In the genomic region with DNA sequence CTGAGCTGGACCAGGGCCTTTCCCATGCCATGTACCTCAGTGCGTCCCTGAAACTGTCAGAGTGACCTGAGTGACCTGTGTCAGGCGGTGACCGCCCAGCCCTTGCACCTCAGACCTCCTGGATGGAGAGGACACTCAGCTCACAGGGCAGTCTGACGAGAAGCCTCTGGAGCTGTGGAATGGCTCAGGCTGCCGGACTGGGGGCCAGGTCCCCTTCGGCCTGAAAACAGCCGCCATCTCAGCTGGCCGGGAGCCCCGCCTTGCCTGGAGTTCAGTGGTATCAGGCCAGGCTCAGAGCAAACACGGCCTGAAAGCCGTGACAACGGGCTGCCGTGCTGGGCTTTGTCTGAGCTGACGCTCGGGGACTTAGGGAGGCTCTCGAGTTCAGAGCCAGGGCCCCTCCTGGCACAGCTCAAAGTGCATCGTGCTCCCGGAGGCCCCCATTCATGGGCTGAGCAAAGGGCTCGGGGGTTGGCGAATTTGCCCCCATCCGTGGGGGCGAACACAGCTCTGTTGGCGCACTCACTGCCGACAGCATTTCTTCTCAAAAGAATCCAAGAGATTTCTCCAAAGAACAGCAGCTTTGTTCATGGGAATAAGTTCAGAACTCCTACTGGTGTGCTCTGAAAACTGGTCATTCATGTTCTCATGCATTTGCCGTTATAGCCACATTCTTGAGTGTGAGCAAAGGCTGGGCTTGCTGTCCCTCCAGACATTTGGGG, we compare ENCODE assay signal across 25 cellular contexts. TPM values are rescaled to one million over a fixed set of nuclear protein-coding genes. Genes with fewer than 3 reads are reported as not detected.
A peak's percentile ranks its signal among the peaks of the same experiment; 100 is the strongest.
DNase-seq lines count a peak whose midpoint lies in the region; ATAC-seq and TF ChIP-seq lines count a peak whose summit lies in the region.
"Had no signal": no experiment of that assay in that cellular context is flagged by ENCODE, and none has a peak within 500 bp of the region (broad histone marks: within the 10 kb centered on the region; RNA-seq: fewer than 3 reads in every experiment).

No MANE protein-coding gene starts in this region.

- no peak overlapping the region for H3K27ac Mint-ChIP-seq in CD14-positive monocyte
- H3K27ac Mint-ChIP-seq: CD4-positive, alpha-beta T cell; nephron progenitor cell had no signal

- peaks cover 66% of the 10 kb centered on the region for H3K27me3 ChIP-seq in BLaER1
- peaks cover 40% of the 10 kb centered on the region for H3K27me3 ChIP-seq in neuron (ENCODE audit: insufficient read depth, low read length)
- H3K27me3 ChIP-seq: testis had no signal

- H3K9ac ChIP-seq in BLaER1: no peak overlapping the region
- H3K9ac ChIP-seq: parathyroid adenoma had no signal

- H3K36me3 Mint-ChIP-seq in CD14-positive monocyte: no peaks in the 10 kb centered on the region
- H3K36me3 Mint-ChIP-seq: brain had no signal

- intact Hi-C loops in CD14-positive monocyte (cut with micrococcal nuclease): no loop called here

- H4K20me1 ChIP-seq in BLaER1: peaks cover 40% of the 10 kb centered on the region

- peaks cover 34% of the 10 kb centered on the region for H3K4me1 Mint-ChIP-seq in CD14-positive monocyte

- DNase-seq in CD14-positive monocyte (ENCODE audit: low spot score) (peak; percentile 36), foreskin melanocyte (peak; percentile 21), DMS153 treated with DMSO at 0.1 percent for 48 hours (lab: John Stamatoyannopoulos, UW; ENCODE audit: unreplicated experiment) (no peak), Ammon's horn (ENCODE audit: low spot score) (no peak)
- DNase-seq: activated CD4-positive, alpha-beta T cell treated with anti-CD3 and anti-CD28 coated beads, Interleukin-2, amount 50 U/mL, for 1 hour; activated T-cell treated with anti-CD3 and anti-CD28 coated beads, Interleukin-2, amount 50 U/mL, for 48 hours; CD4-positive, alpha-beta T cell; KBM-7; mammary epithelial cell; NCI-H1694; NCI-H2171 treated with DMSO at 0.1 percent for 48 hours; NCI-H524; nephron progenitor cell; PC-3; SHP77 treated with DMSO at 0.1 percent for 48 hours; stimulated activated CD4-positive, alpha-beta T cell treated with anti-CD3 and anti-CD28 coated beads, Interleukin-15, amount 100 ng/mL, for 24 hours; stimulated activated naive CD4-positive, alpha-beta T cell treated with Interleukin-2 at 50 U/mL for 16 hours; testis; uterus had no signal

- H3K9me3 ChIP-seq in BLaER1: no peaks in the 10 kb centered on the region
- no peaks in the 10 kb centered on the region for H3K9me3 ChIP-seq in neuron (ENCODE audit: low read length)
- H3K9me3 ChIP-seq: HAP-1, testis, uterus had no signal

- H3K4me2 ChIP-seq in BLaER1: peak overlapping the region; percentile 95

- peaks cover 1 to 17% (median 9%) of the 10 kb centered on the region in 7 donors for H3K9me3 Mint-ChIP-seq in CD14-positive monocyte
- H3K9me3 Mint-ChIP-seq: CD4-positive, alpha-beta T cell had no signal

- no peak overlapping the region for H3K27ac ChIP-seq in BLaER1
- H3K27ac ChIP-seq: parathyroid adenoma, testis, uterus had no signal

- H2AFZ ChIP-seq in neuron (ENCODE audit: low read depth, low read length): peak overlapping the region; percentile 74
- H2AFZ ChIP-seq: parathyroid adenoma had no signal

- no peak for ATAC-seq in HG03159 (IDR thresholded peaks at IDR 0.05; ENCODE audit: unreplicated experiment)
- ATAC-seq: PC-3 had no signal

- H3K4me3 ChIP-seq in BLaER1 (no peak overlapping the region), neuron (ENCODE audit: low read length) (no peak overlapping the region)
- H3K4me3 ChIP-seq: HAP-1, testis, uterus had no signal

- peak overlapping the region in 1 of 2 donors; percentile 75 for H3K4me3 Mint-ChIP-seq in CD14-positive monocyte
- H3K4me3 Mint-ChIP-seq: CD4-positive, alpha-beta T cell; nephron progenitor cell had no signal

- TF ChIP-seq CTCF in CD14-positive monocyte (IDR thresholded peaks at IDR 0.05): no peak

- H3K36me3 ChIP-seq in BLaER1 (no peaks in the 10 kb centered on the region), neuron (ENCODE audit: insufficient read depth, low read length) (no peaks in the 10 kb centered on the region)
- H3K36me3 ChIP-seq: HAP-1, uterus had no signal

- H3K4me1 ChIP-seq in BLaER1 (peaks cover 54% of the 10 kb centered on the region), neuron (ENCODE audit: insufficient read depth, low read length) (peaks cover 32% of the 10 kb centered on the region)
- H3K4me1 ChIP-seq: HAP-1, parathyroid adenoma, testis, uterus had no signal

- peaks cover 60 to 81% (median 79%) of the 10 kb centered on the region in 3 donors for H3K27me3 Mint-ChIP-seq in CD14-positive monocyte (ENCODE audit: low read depth in 3 of 3)

RNA-seq across cellular contexts. Expression of gene SLC9A3, which starts 8.4 kb away (rescaled TPM):
- polyA plus RNA-seq in CD14-positive monocyte: under 1 TPM; 0.31 to 0.42 TPM

Comparison
In these comparisons a context has a peak if more than half of its experiments do, and no peak if none do; other contexts are left out.
1. DNase-seq: peak in CD14-positive monocyte (single experiment) and foreskin melanocyte (single experiment); none in DMS153 treated with DMSO at 0.1 percent for 48 hours (single experiment) and Ammon's horn (single experiment).